14 cellular contexts compared by ENCODE assay signal in genomic region chr4:22474636-22475310, GRCh38. TPM values are rescaled to one million over a fixed set of nuclear protein-coding genes. Genes with fewer than 3 reads are reported as not detected.
DNase-seq lines count a peak whose midpoint lies in the region; ATAC-seq and TF ChIP-seq lines count a peak whose summit lies in the region.
"Had no signal": no experiment of that assay in that cellular context is flagged by ENCODE, and none has a peak within 500 bp of the region (broad histone marks: within the 10 kb centered on the region; RNA-seq: fewer than 3 reads in every experiment).

No MANE protein-coding gene starts in this region.

- peak overlapping the region; percentile 59; the same call in 1 of the 2 replicates for H3K14ac ChIP-seq in IMR-90 (replicated peaks; ENCODE audit: low read depth, low read length)

- no peaks in the 10 kb centered on the region for H3K36me3 Mint-ChIP-seq in activated T-cell treated with anti-CD3 and anti-CD28 coated beads, Interleukin-2, amount 50 U/mL, for 4 hours (ENCODE audit: insufficient read depth)
- H3K36me3 Mint-ChIP-seq: stimulated activated memory B cell treated with anti-CD40 and anti-IgM and Interleukin-4, amounts not matched to agents 10 μg/mL and 1 μg/mL and 100 μg/mL, for 72 hours had no signal

- H3K36me3 ChIP-seq in IMR-90 (ENCODE audit: control insufficient read depth, insufficient read depth, low read length) (peaks cover 5% of the 10 kb centered on the region), mesendoderm (ENCODE audit: control insufficient read depth, insufficient read depth, low read length) (no peaks in the 10 kb centered on the region)

- no peak overlapping the region for H2BK15ac ChIP-seq in IMR-90 (ENCODE audit: low read depth, low read length)
- no peak overlapping the region for H2BK15ac ChIP-seq in mesendoderm (replicated peaks; ENCODE audit: low read depth)

- H3K79me1 ChIP-seq in IMR-90 (ENCODE audit: low read depth in 1 of 2, low read length in 2 of 2) (peaks cover 11 to 17% of the 10 kb centered on the region in 2 experiments; a peak in 3 of 4 replicates), mesendoderm (ENCODE audit: low read length) (peaks cover 15% of the 10 kb centered on the region)

- DNase-seq in DMS53 (lab: John Stamatoyannopoulos, UW) (peak; percentile 48), IMR-90 (peak; percentile 77), dermis blood vessel endothelial cell (peak; percentile 32), mesendoderm (peak; percentile 48), HK-2 (ENCODE audit: unreplicated experiment) (no peak), NOMO-1 treated with dmso at 0.1 percent for 144 hours (lab: John Stamatoyannopoulos, UW; ENCODE audit: unreplicated experiment) (no peak)
- DNase-seq in activated T-cell treated with anti-CD3 and anti-CD28 coated beads, Interleukin-2, amount 50 U/mL, for 4 hours: no peak
- DNase-seq: activated naive CD4-positive, alpha-beta T cell treated with Interleukin-2 at 50 U/mL for 16 hours; NCI-H1092 treated with DMSO at 0.1 percent for 48 hours; stimulated activated CD4-positive, alpha-beta T cell treated with anti-CD3 and anti-CD28 coated beads, Interleukin-4, amount 100 ng/mL, for 24 hours had no signal

- no peak overlapping the region for H2AFZ ChIP-seq in IMR-90 (replicated peaks; ENCODE audit: low read length, poor library complexity)

- no peak overlapping the region for H3K4me3 Mint-ChIP-seq in activated T-cell treated with anti-CD3 and anti-CD28 coated beads, Interleukin-2, amount 50 U/mL, for 4 hours
- H3K4me3 Mint-ChIP-seq: B cell; stimulated activated memory B cell treated with anti-CD40 and anti-IgM and Interleukin-4, amounts not matched to agents 10 μg/mL and 1 μg/mL and 100 μg/mL, for 72 hours had no signal

- WGBS in IMR-90 (ENCODE audit: extremely low coverage in 2 of 2, insufficient read length in 1 of 2), 2 experiments: no CpG with 5 or more reads among the region's 5 CpGs
- no CpG with 5 or more reads among the region's 5 CpGs for WGBS in mesendoderm (ENCODE audit: extremely low coverage, insufficient coverage, low lambda C conversion rate)

- no peaks in the 10 kb centered on the region for H3K9me3 ChIP-seq in IMR-90 (ENCODE audit: control insufficient read depth, insufficient read depth, low read length)

- no peak overlapping the region for H3K9ac ChIP-seq in IMR-90 (ENCODE audit: low read depth, low read length)
- no peak overlapping the region for H3K9ac ChIP-seq in mesendoderm (ENCODE audit: low read length)

- in situ Hi-C loops in IMR-90 (cut with MboI; ENCODE audit: low sequenced_read_pairs): no loop called here

- no peaks in the 10 kb centered on the region for H3K4me1 Mint-ChIP-seq in activated T-cell treated with anti-CD3 and anti-CD28 coated beads, Interleukin-2, amount 50 U/mL, for 4 hours (ENCODE audit: low read depth)
- H3K4me1 Mint-ChIP-seq: B cell; stimulated activated memory B cell treated with anti-CD40 and anti-IgM and Interleukin-4, amounts not matched to agents 10 μg/mL and 1 μg/mL and 100 μg/mL, for 72 hours had no signal

- no TSS peak for BruUV-seq in IMR-90 (replicated peaks; lab: Mats Ljungman, UMichigan)

- POLR2A ChIA-PET in IMR-90 (lab: Charles Lee; ENCODE audit: unreplicated experiment): interaction anchor here (0.5 kb wide), 1 partner anchor 16 kb away, joined by 3 read pairs; no protein-coding TSS in a partner anchor

- H4K20me1 ChIP-seq in IMR-90 (ENCODE audit: insufficient read depth, low read length): peaks cover 5% of the 10 kb centered on the region; the same call in 1 of the 2 replicates

- H3K4me2 ChIP-seq in IMR-90 (ENCODE audit: low read depth, low read length) (peak overlapping the region; percentile 50; the same call in 1 of the 2 replicates), mesendoderm (ENCODE audit: low read length) (no peak overlapping the region)

- TF ChIP-seq CTCF in IMR-90 (conservative IDR thresholded peaks at IDR 0.05; ENCODE audit: low read depth, low read length): no peak

- no peaks in the 10 kb centered on the region for H3K27me3 ChIP-seq in IMR-90 (ENCODE audit: control insufficient read depth, insufficient read depth, low read length)
- H3K27me3 ChIP-seq in mesendoderm (ENCODE audit: insufficient read depth, low read length, poor library complexity): no peaks in the 10 kb centered on the region

- H2BK20ac ChIP-seq in IMR-90 (ENCODE audit: low read depth, low read length): 0 out of 2 replicates have a peak overlapping the region, but pooled peaks have one; percentile 13

- H3K23ac ChIP-seq in IMR-90 (ENCODE audit: low read depth, low read length) (no peak overlapping the region), mesendoderm (ENCODE audit: low read length) (no peak overlapping the region)

- H3K4me1 ChIP-seq in IMR-90 (ENCODE audit: control insufficient read depth, insufficient read depth, low read length) (peaks cover 7% of the 10 kb centered on the region), mesendoderm (ENCODE audit: control insufficient read depth, low read depth, low read length) (peaks cover 10% of the 10 kb centered on the region)

- H3K27me3 Mint-ChIP-seq in activated T-cell treated with anti-CD3 and anti-CD28 coated beads, Interleukin-2, amount 50 U/mL, for 4 hours (ENCODE audit: low read depth): no peaks in the 10 kb centered on the region
- H3K27me3 Mint-ChIP-seq: B cell; stimulated activated memory B cell treated with anti-CD40 and anti-IgM and Interleukin-4, amounts not matched to agents 10 μg/mL and 1 μg/mL and 100 μg/mL, for 72 hours had no signal

- H4K91ac ChIP-seq in IMR-90 (ENCODE audit: insufficient read depth, low read depth, low read length): no peak overlapping the region

- H3K4me3 ChIP-seq in IMR-90 (ENCODE audit: insufficient read depth, low read depth, low read length) (no peak overlapping the region), mesendoderm (ENCODE audit: low read length) (no peak overlapping the region)

- peaks cover 32% of the 10 kb centered on the region for H3K79me2 ChIP-seq in mesendoderm (ENCODE audit: control insufficient read depth, insufficient read depth, low read length)

- no peak overlapping the region for H3K27ac ChIP-seq in IMR-90 (ENCODE audit: insufficient read depth, low read length)
- no peak overlapping the region for H3K27ac ChIP-seq in mesendoderm (ENCODE audit: low read depth, low read length)

- dilution Hi-C loops in IMR-90 (cut with HindIII; ENCODE audit: low sequenced_read_pairs, unreplicated experiment): no loop called here

- H3K9me1 ChIP-seq in IMR-90 (ENCODE audit: insufficient read depth, low read length): peaks cover 9% of the 10 kb centered on the region

- H4K5ac ChIP-seq in IMR-90 (ENCODE audit: low read depth, low read length): peak overlapping the region; percentile 16
- no peak overlapping the region for H4K5ac ChIP-seq in mesendoderm (ENCODE audit: low read length)

- no peak overlapping the region for H2AK5ac ChIP-seq in IMR-90 (ENCODE audit: low read depth, low read length)
- H2AK5ac ChIP-seq in mesendoderm (ENCODE audit: low read length): no peak overlapping the region

- CTCF ChIA-PET in IMR-90 (lab: Yijun Ruan, JAX): interaction anchor here (1.0 kb wide), 1 partner anchor 8 kb away, joined by 3 read pairs; no protein-coding TSS in a partner anchor

- H3K56ac ChIP-seq in IMR-90 (ENCODE audit: extremely low read depth, insufficient read depth, low read length) (no peak overlapping the region), mesendoderm (ENCODE audit: low read length) (no peak overlapping the region)

- H2AK9ac ChIP-seq in IMR-90 (replicated peaks; ENCODE audit: low read depth, low read length, poor library complexity): no peak overlapping the region

- H3K18ac ChIP-seq in IMR-90 (ENCODE audit: low read depth, low read length) (no peak overlapping the region), mesendoderm (ENCODE audit: low read length) (no peak overlapping the region)

- H3K4ac ChIP-seq in IMR-90 (ENCODE audit: low read depth, low read length) (no peak overlapping the region; the same call in 1 of the 2 replicates), mesendoderm (ENCODE audit: low read depth, low read length) (no peak overlapping the region)

- intact Hi-C loops in IMR-90 (cut with micrococcal nuclease): no loop called here

- no peak overlapping the region for H2BK5ac ChIP-seq in IMR-90 (ENCODE audit: low read depth, low read length, poor library complexity, severe bottlenecking)
- no peak overlapping the region for H2BK5ac ChIP-seq in mesendoderm (ENCODE audit: low read length)

- no peak for TF ChIP-seq POLR2A in IMR-90 (IDR thresholded peaks at IDR 0.05; ENCODE audit: low read depth, low read length)

- H3K9me3 Mint-ChIP-seq in activated T-cell treated with anti-CD3 and anti-CD28 coated beads, Interleukin-2, amount 50 U/mL, for 4 hours: no peaks in the 10 kb centered on the region

- no peak overlapping the region for H4K8ac ChIP-seq in IMR-90 (ENCODE audit: low read depth in 2 of 2, low read length in 2 of 2)
- H4K8ac ChIP-seq in mesendoderm (ENCODE audit: low read depth, low read length): no peak overlapping the region

- H2BK120ac ChIP-seq in IMR-90 (ENCODE audit: low read depth, low read length): no peak overlapping the region
- H2BK120ac ChIP-seq in mesendoderm (ENCODE audit: low read depth, low read length): no peak overlapping the region

- no peak for TF ChIP-seq RAD21 in IMR-90 (IDR thresholded peaks at IDR 0.05; ENCODE audit: low read length)

- ATAC-seq in IMR-90 (ENCODE audit: low read depth) (peak; percentile 76), GM21786 (IDR thresholded peaks at IDR 0.05; ENCODE audit: unreplicated experiment) (no peak)
- ATAC-seq in activated T-cell treated with anti-CD3 and anti-CD28 coated beads, Interleukin-2, amount 50 U/mL, for 4 hours: no peak
- ATAC-seq: esophagus mucosa; stimulated activated memory B cell treated with anti-CD40 and anti-IgM and Interleukin-4, amounts not matched to agents 10 μg/mL and 1 μg/mL and 100 μg/mL, for 72 hours had no signal

TF ChIP-seq in IMR-90, 13 proteins besides CTCF, POLR2A, EP300 and RAD21:
- TF ChIP-seq FOS (IDR thresholded peaks at IDR 0.05; ENCODE audit: low read depth, low read length): no peak
- TF ChIP-seq CEBPB (IDR thresholded peaks at IDR 0.05; ENCODE audit: low read depth, low read length): peak; percentile 44; the same call in 1 of the 2 replicates

RNA-seq across cellular contexts. Expression of gene ADGRA3, which starts 41.1 kb away (rescaled TPM):
- total RNA-seq in IMR-90 (2012; rRNA removed) (28.0 and 30.3 TPM in 2 replicates), dermis blood vessel endothelial cell (11.7 and 15.2 TPM in 2 replicates)
- 17.1 and 20.1 TPM in 2 replicates for polyA plus RNA-seq in IMR-90 (2012; rRNA removed)
- polyA plus RNA-seq in IMR-90 (2012; cell fraction: cytosol; rRNA removed): 5.5 and 14.0 TPM in 2 replicates
- 8.6 and 50.7 TPM in 2 replicates for polyA plus RNA-seq in IMR-90 (2012; cell fraction: nucleus; rRNA removed; ENCODE audit: low replicate concordance)
- 43.1 TPM for polyA plus RNA-seq in mesendoderm (2013, experiment 1 of 2)
- polyA plus RNA-seq in mesendoderm (2013, experiment 2 of 2): 41.8 TPM
- total RNA-seq in activated T-cell treated with anti-CD3 and anti-CD28 coated beads, Interleukin-2, amount 50 U/mL, for 4 hours: 10 to 100 TPM in 2 of 3 donors, 1 to 10 TPM in 1; 6.4 to 24.0 (median 11.1) TPM
- total RNA-seq: B cell had no signal

Comparison
In these comparisons a context has a peak if more than half of its experiments do, and no peak if none do; other contexts are left out.
1. DNase-seq: peak in DMS53 (single experiment), IMR-90 (single experiment), dermis blood vessel endothelial cell (single experiment) and mesendoderm (single experiment); none in activated T-cell treated with anti-CD3 and anti-CD28 coated beads, Interleukin-2, amount 50 U/mL, for 4 hours (single experiment), HK-2 (single experiment) and NOMO-1 treated with dmso at 0.1 percent for 144 hours (single experiment).